In genomic region chr17:73156166-73156840, GRCh38 we compare ENCODE assay signal across 1 cellular context.
TF ChIP-seq lines count a peak whose summit lies in the region.

No MANE protein-coding gene starts in this region.

TF ChIP-seq in H1, 55 proteins besides CTCF, POLR2A, EP300 and RAD21 (continued from another document):
- TF ChIP-seq ATF3 (IDR thresholded peaks at IDR 0.05; ENCODE audit: insufficient read depth, low read depth, low read length) (no peak), FOSL1 (IDR thresholded peaks at IDR 0.05; ENCODE audit: insufficient read depth, low read depth, low read length) (no peak), CEBPB (IDR thresholded peaks at IDR 0.05; ENCODE audit: low read depth, low read length) (no peak), SAP30 (IDR thresholded peaks at IDR 0.05; ENCODE audit: insufficient read depth, insufficient replicate concordance, low read length) (no peak), KDM5A (IDR thresholded peaks at IDR 0.05; ENCODE audit: low read length) (no peak), CHD7 (IDR thresholded peaks at IDR 0.05; ENCODE audit: insufficient replicate concordance, low read length) (no peak), GABPA (IDR thresholded peaks at IDR 0.05; ENCODE audit: borderline replicate concordance, insufficient read depth, low read length) (0 out of 2 replicates have a peak, but pooled peaks have one; percentile 14), ZNF274 (IDR thresholded peaks at IDR 0.05; ENCODE audit: borderline replicate concordance, extremely low read depth, low read length) (no peak), PHF8 (conservative IDR thresholded peaks at IDR 0.05; ENCODE audit: low read depth, low read length) (no peak), KDM4A (IDR thresholded peaks at IDR 0.05; ENCODE audit: low read depth, low read length, severe bottlenecking) (no peak), RNF2 (IDR thresholded peaks at IDR 0.05; ENCODE audit: borderline replicate concordance, low read depth, low read length, missing control alignments, poor library complexity, severe bottlenecking) (no peak), SUZ12 (IDR thresholded peaks at IDR 0.05; ENCODE audit: low read length) (0 out of 2 replicates have a peak, but pooled peaks have one; percentile 4), GTF2F1 (IDR thresholded peaks at IDR 0.05; ENCODE audit: borderline replicate concordance, low read depth, low read length) (no peak), YY1 (IDR thresholded peaks at IDR 0.05; ENCODE audit: low read depth, low read length) (peak; percentile 51; the same call in 1 of the 2 replicates), CBX8 (IDR thresholded peaks at IDR 0.05; ENCODE audit: borderline replicate concordance, low read depth, low read length) (no peak), SIN3A (conservative IDR thresholded peaks at IDR 0.05 in 1 of 2, IDR thresholded peaks at IDR 0.05 in 1 of 2; ENCODE audit: low read depth in 1 of 2, low read length in 2 of 2) (peak; percentile 10 to 26; a peak in 1 of 4 replicates), BRCA1 (IDR thresholded peaks at IDR 0.05; ENCODE audit: low read depth, low read length) (no peak), CBX5 (IDR thresholded peaks at IDR 0.05; ENCODE audit: low read depth, low read length) (no peak)
TF ChIP-seq in H1: peak in this region for 5.
